In the genomic region with DNA sequence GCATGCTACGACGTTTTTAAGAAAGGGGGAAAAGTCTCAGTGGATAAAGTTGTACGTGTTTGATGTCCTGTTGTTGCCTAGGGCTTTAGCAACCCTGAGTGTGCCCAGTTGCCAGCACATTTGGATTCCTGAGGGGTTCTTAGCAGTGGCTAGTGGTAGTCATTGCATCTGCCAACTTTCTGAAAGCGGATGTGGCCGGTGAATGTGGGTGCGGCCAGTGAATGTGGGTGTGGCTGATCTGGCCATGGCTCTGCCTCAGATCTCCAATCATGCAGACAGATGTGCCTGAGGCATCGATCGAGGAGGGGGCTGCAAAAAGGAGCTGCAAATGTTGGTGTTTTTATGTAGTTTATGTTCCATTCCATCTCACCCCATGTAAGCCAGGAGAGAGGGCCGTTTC, we compare ENCODE assay signal across 10 cellular contexts. TPM values are rescaled to one million over a fixed set of nuclear protein-coding genes. Genes with fewer than 3 reads are reported as not detected.
DNase-seq lines count a peak whose midpoint lies in the region; ATAC-seq and TF ChIP-seq lines count a peak whose summit lies in the region.
"Had no signal": no experiment of that assay in that cellular context is flagged by ENCODE, and none has a peak within 500 bp of the region (broad histone marks: within the 10 kb centered on the region; RNA-seq: fewer than 3 reads in every experiment).

No MANE protein-coding gene starts in this region.

- no peaks in the 10 kb centered on the region for H3K27me3 ChIP-seq in GM23248 (replicated peaks; ENCODE audit: insufficient read depth)
- H3K27me3 ChIP-seq in smooth muscle cell (ENCODE audit: low read depth), result no peaks in the 10 kb centered on the region
- H3K27me3 ChIP-seq in gastrocnemius medialis, result no peaks in the 10 kb centered on the region

- no peaks in the 10 kb centered on the region for H3K9me3 ChIP-seq in GM23248 (ENCODE audit: low read depth)
- H3K9me3 ChIP-seq in smooth muscle cell (replicated peaks; ENCODE audit: low read depth), result no peaks in the 10 kb centered on the region
- no peaks in the 10 kb centered on the region for H3K9me3 ChIP-seq in gastrocnemius medialis

- no peaks in the 10 kb centered on the region for H3K27me3 Mint-ChIP-seq in progenitor cell of endocrine pancreas

- peaks cover 14% of the 10 kb centered on the region for H3K4me1 Mint-ChIP-seq in progenitor cell of endocrine pancreas (ENCODE audit: low read depth)
- H3K4me1 Mint-ChIP-seq: stimulated activated effector memory CD8-positive, alpha-beta T cell treated with anti-CD3 and anti-CD28 coated beads, Interleukin-12 subunit alpha, Interleukin-12 subunit beta, amount 100 ng/mL, for 72 hours had no signal

- H3K4me2 ChIP-seq in GM23248 (ENCODE audit: unreplicated experiment) (peak overlapping the region; percentile 22), smooth muscle cell (no peak overlapping the region)

- no peak overlapping the region for H3K9ac ChIP-seq in GM23248
- H3K9ac ChIP-seq in smooth muscle cell (ENCODE audit: low read depth), result no peak overlapping the region

- no peak overlapping the region for H3K4me3 ChIP-seq in GM23248
- H3K4me3 ChIP-seq in smooth muscle cell, result no peak overlapping the region
- no peak overlapping the region for H3K4me3 ChIP-seq in gastrocnemius medialis

- H4K20me1 ChIP-seq in GM23248 (ENCODE audit: insufficient read depth), result no peaks in the 10 kb centered on the region
- no peaks in the 10 kb centered on the region for H4K20me1 ChIP-seq in smooth muscle cell (ENCODE audit: low read depth)

- peak; percentile 65 for DNase-seq in GM23248
- DNase-seq in OCI-M1 (lab: John Stamatoyannopoulos, UW), result peak; percentile 72
- DNase-seq in epithelial cell of prostate (ENCODE audit: low read depth, low spot score), result no peak
- no peak for DNase-seq in progenitor cell of endocrine pancreas (ENCODE audit: low spot score, unreplicated experiment)
- no peak for DNase-seq in smooth muscle cell (lab: John Stamatoyannopoulos, UW; ENCODE audit: unreplicated experiment)
- DNase-seq in NCI-H1694 (lab: John Stamatoyannopoulos, UW), result no peak
- no peak for DNase-seq in gastrocnemius medialis

- TF ChIP-seq CTCF in progenitor cell of endocrine pancreas (IDR thresholded peaks at IDR 0.05; ENCODE audit: unreplicated experiment) (no peak), smooth muscle cell (IDR thresholded peaks at IDR 0.05; ENCODE audit: borderline replicate concordance, insufficient read depth, poor library complexity, severe bottlenecking) (no peak), gastrocnemius medialis (IDR thresholded peaks at IDR 0.05 in 4 of 5, conservative IDR thresholded peaks at IDR 0.05 in 1 of 5) (no peak)

- no peaks in the 10 kb centered on the region for H3K36me3 Mint-ChIP-seq in progenitor cell of endocrine pancreas (ENCODE audit: insufficient read depth)
- H3K36me3 Mint-ChIP-seq: stimulated activated effector memory CD8-positive, alpha-beta T cell treated with anti-CD3 and anti-CD28 coated beads, Interleukin-12 subunit alpha, Interleukin-12 subunit beta, amount 100 ng/mL, for 72 hours had no signal

- in situ Hi-C loops in GM23248 (cut with MboI), result no loop called here
- in situ Hi-C loops in gastrocnemius medialis (cut with MboI; ENCODE audit: low sequenced_read_pairs in 4 of 4), result no loop called here

- ATAC-seq in HG02642 (IDR thresholded peaks at IDR 0.05; ENCODE audit: poor library complexity, unreplicated experiment) (no peak), gastrocnemius medialis (no peak)
- ATAC-seq: stimulated activated effector memory CD8-positive, alpha-beta T cell treated with anti-CD3 and anti-CD28 coated beads, Interleukin-12 subunit alpha, Interleukin-12 subunit beta, amount 100 ng/mL, for 72 hours had no signal

- peak overlapping the region; percentile 40 for H2AFZ ChIP-seq in GM23248
- no peak overlapping the region for H2AFZ ChIP-seq in smooth muscle cell (ENCODE audit: low read depth)

- peaks cover 9% of the 10 kb centered on the region; the same call in 1 of the 2 replicates for H3F3A ChIP-seq in GM23248 (ENCODE audit: insufficient read depth)
- no peaks in the 10 kb centered on the region for H3F3A ChIP-seq in smooth muscle cell (ENCODE audit: low read depth)

- H3K9me2 ChIP-seq in GM23248 (ENCODE audit: insufficient read depth), result no peaks in the 10 kb centered on the region

- peaks cover 10% of the 10 kb centered on the region for H3K4me1 ChIP-seq in GM23248 (ENCODE audit: insufficient read depth)
- H3K4me1 ChIP-seq in smooth muscle cell (ENCODE audit: low read depth), result no peaks in the 10 kb centered on the region
- H3K4me1 ChIP-seq in gastrocnemius medialis, result no peaks in the 10 kb centered on the region

- WGBS in GM23248 (ENCODE audit: low coverage in 1 of 2, low lambda C conversion rate in 2 of 2, missing lambda C conversion rate in 2 of 2), 2 experiments, result 29 to 44% methylated on average over 9 of the region's 9 CpGs
- WGBS in smooth muscle cell (ENCODE audit: low lambda C conversion rate), result 84% methylated on average over 9 of the region's 9 CpGs

- peak overlapping the region; percentile 2 for H3K27ac Mint-ChIP-seq in progenitor cell of endocrine pancreas
- H3K27ac Mint-ChIP-seq: activated T-helper 2 cell treated with anti-CD3 and anti-CD28 coated beads, Interferon-gamma antibody, Interleukin-2, Interleukin-4, amounts not matched to agents 10 μg/mL and 5 μg/mL and 100 μg/mL, durations not matched to agents 14 hours and 24 hours and 36 hours; stimulated activated effector memory CD8-positive, alpha-beta T cell treated with anti-CD3 and anti-CD28 coated beads, Interleukin-12 subunit alpha, Interleukin-12 subunit beta, amount 100 ng/mL, for 72 hours had no signal

- no peak overlapping the region for H3K4me3 Mint-ChIP-seq in progenitor cell of endocrine pancreas (ENCODE audit: low read depth)
- H3K4me3 Mint-ChIP-seq: stimulated activated effector memory CD8-positive, alpha-beta T cell treated with anti-CD3 and anti-CD28 coated beads, Interleukin-12 subunit alpha, Interleukin-12 subunit beta, amount 100 ng/mL, for 72 hours had no signal

- H3K36me3 ChIP-seq in GM23248 (ENCODE audit: low read depth) (no peaks in the 10 kb centered on the region), smooth muscle cell (ENCODE audit: low read depth) (no peaks in the 10 kb centered on the region), gastrocnemius medialis (no peaks in the 10 kb centered on the region)

- intact Hi-C loops in gastrocnemius medialis (cut with DNase I; ENCODE audit: low total_unique reads), result no loop called here

- H3K27ac ChIP-seq in GM23248 (no peak overlapping the region; the same call in 1 of the 2 replicates), epithelial cell of prostate (peak overlapping the region; percentile 84), smooth muscle cell (ENCODE audit: low read depth) (no peak overlapping the region), gastrocnemius medialis (no peak overlapping the region)

- H3K9me3 Mint-ChIP-seq in progenitor cell of endocrine pancreas (ENCODE audit: low read depth), result no peaks in the 10 kb centered on the region

- H3K79me2 ChIP-seq in GM23248 (ENCODE audit: insufficient read depth), result no peaks in the 10 kb centered on the region
- H3K79me2 ChIP-seq in smooth muscle cell (ENCODE audit: low read depth), result no peaks in the 10 kb centered on the region

- TF ChIP-seq POLR2A in gastrocnemius medialis (IDR thresholded peaks at IDR 0.05), result no peak

RNA-seq across cellular contexts. Expression of a gene that starts 41.5 kb away (rescaled TPM):
- total RNA-seq in GM23248 (2014; rRNA removed; shearing (Covaris generic)), result 250 and 261 TPM in 2 replicates
- polyA plus RNA-seq in GM23248 (2016; fragmentation: Nextera tagmentation; extraction: Ambion mirVana), result 53.3 and 54.0 TPM in 2 replicates
- 263 and 264 TPM in 2 replicates for total RNA-seq in progenitor cell of endocrine pancreas
- 359 and 395 TPM in 2 replicates for total RNA-seq in smooth muscle cell
- polyA plus RNA-seq in smooth muscle cell, result 42.4 and 65.1 TPM in 2 replicates
- total RNA-seq in gastrocnemius medialis, result 1 to 10 TPM; 2.3 to 9.7 (median 4.8) TPM

Comparison
In these comparisons a context has a peak if more than half of its experiments do, and no peak if none do; other contexts are left out.
1. DNase-seq: peak in GM23248 (single experiment) and OCI-M1 (single experiment); none in epithelial cell of prostate (single experiment), progenitor cell of endocrine pancreas (single experiment), smooth muscle cell (single experiment), NCI-H1694 (single experiment) and gastrocnemius medialis (0 of 2).
2. RNA of a gene that starts 41.5 kb away (total RNA-seq): 359 to 395 TPM in smooth muscle cell, 263 to 264 TPM in progenitor cell of endocrine pancreas and 250 to 261 TPM in GM23248; 2.3 to 9.7 TPM in gastrocnemius medialis; every median in the first group is over 10 times any median in the second.